Comparison of ENCODE assay signal across 8 cellular contexts in the genomic region with DNA sequence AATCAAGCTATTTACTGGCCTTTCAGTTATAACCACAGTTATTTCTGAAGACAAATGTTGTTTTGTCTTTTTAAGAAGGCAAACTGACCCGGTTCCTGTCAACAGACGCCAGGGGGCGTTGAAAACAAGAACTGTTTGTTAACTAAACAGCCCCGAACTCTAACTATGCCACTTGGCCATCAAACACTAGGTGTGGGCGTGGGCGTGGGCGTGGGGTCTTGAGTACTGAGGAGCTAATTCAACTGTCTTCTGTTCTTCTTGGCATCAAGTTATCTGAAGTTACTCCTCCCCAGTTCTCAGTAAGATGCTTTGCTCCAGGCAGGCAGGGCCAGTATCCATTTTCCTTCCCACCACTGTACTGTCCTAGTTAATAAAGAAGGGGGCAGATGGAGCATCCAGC.
DNase-seq lines count a peak whose midpoint lies in the region; ATAC-seq and TF ChIP-seq lines count a peak whose summit lies in the region.

No MANE protein-coding gene starts in this region.

- no peaks in the 10 kb centered on the region for H3K79me2 ChIP-seq in KMS-11 (ENCODE audit: insufficient read depth, low read depth)

- H4K20me1 ChIP-seq in KMS-11 (ENCODE audit: insufficient read depth), result no peaks in the 10 kb centered on the region

- TF ChIP-seq CTCF in KMS-11 (conservative IDR thresholded peaks at IDR 0.05; ENCODE audit: low read depth, low read length), result peak; percentile 96
- TF ChIP-seq CTCF in gastrocnemius medialis (IDR thresholded peaks at IDR 0.05 in 4 of 5, conservative IDR thresholded peaks at IDR 0.05 in 1 of 5), result peak in 2 of 5 experiments; percentile 27 to 48
- TF ChIP-seq CTCF in vagina (IDR thresholded peaks at IDR 0.05), result no peak

- peaks cover 46% of the 10 kb centered on the region for H3K4me1 ChIP-seq in KMS-11 (ENCODE audit: low read depth, poor library complexity, severe bottlenecking)
- no peaks in the 10 kb centered on the region for H3K4me1 ChIP-seq in gastrocnemius medialis
- H3K4me1 ChIP-seq in vagina, result peaks cover 7% of the 10 kb centered on the region

- H3K4me3 ChIP-seq in KMS-11 (IDR thresholded peaks at IDR 0.05; ENCODE audit: insufficient read depth, low read depth, low read length), result no peak overlapping the region
- no peak overlapping the region for H3K4me3 ChIP-seq in gastrocnemius medialis
- H3K4me3 ChIP-seq in vagina, result no peak overlapping the region

- intact Hi-C loops in gastrocnemius medialis (cut with DNase I; ENCODE audit: low total_unique reads) (no loop called here), vagina (cut with DNase I) (no loop called here)

- no peak overlapping the region; the same call in 1 of the 2 replicates for H3K27ac ChIP-seq in KMS-11
- no peak overlapping the region for H3K27ac ChIP-seq in gastrocnemius medialis
- no peak overlapping the region for H3K27ac ChIP-seq in vagina

- H3K9ac ChIP-seq in KMS-11, result no peak overlapping the region

- H3K36me3 ChIP-seq in KMS-11 (ENCODE audit: insufficient read depth) (no peaks in the 10 kb centered on the region), gastrocnemius medialis (no peaks in the 10 kb centered on the region), vagina (no peaks in the 10 kb centered on the region)

- peak overlapping the region; percentile 44 for H3K4me2 ChIP-seq in KMS-11

- TF ChIP-seq POLR2A in gastrocnemius medialis (IDR thresholded peaks at IDR 0.05) (no peak), vagina (IDR thresholded peaks at IDR 0.05) (no peak)

- H3K9me3 ChIP-seq in gastrocnemius medialis, result no peaks in the 10 kb centered on the region
- no peaks in the 10 kb centered on the region for H3K9me3 ChIP-seq in vagina

- peak; percentile 60 for DNase-seq in DMS114 treated with DMSO at 0.1 percent for 48 hours (lab: John Stamatoyannopoulos, UW; ENCODE audit: unreplicated experiment)
- peak; percentile 31 for DNase-seq in T follicular helper cell (ENCODE audit: low read depth)
- peak in 48 of 58 donors; percentile 4 to 85 (median 50) for DNase-seq in anterior cingulate cortex (lab: John Stamatoyannopoulos, UW)
- DNase-seq in hypothalamus (lab: John Stamatoyannopoulos, UW), result peak in 41 of 51 donors; percentile 1 to 85 (median 43)
- DNase-seq in stimulated activated CD4-positive, alpha-beta T cell treated with anti-CD3 and anti-CD28 coated beads, Interleukin-15, amount 100 ng/mL, for 24 hours, result peak; percentile 59
- DNase-seq in gastrocnemius medialis, result no peak
- no peak for DNase-seq in vagina (ENCODE audit: extremely low spot score in 2 of 2)

- in situ Hi-C loops in gastrocnemius medialis (cut with MboI; ENCODE audit: low sequenced_read_pairs in 4 of 4), result loop anchor here in 1 of 4 donors (25.0 kb wide), 1 partner anchor 435 kb away; no protein-coding TSS in a partner anchor

- ATAC-seq in gastrocnemius medialis, result no peak

- peak overlapping the region; percentile 38; the same call in 1 of the 2 replicates for H2AFZ ChIP-seq in KMS-11 (ENCODE audit: low read depth)

- no peaks in the 10 kb centered on the region for H3K27me3 ChIP-seq in KMS-11 (ENCODE audit: insufficient read depth, low read depth)
- no peaks in the 10 kb centered on the region for H3K27me3 ChIP-seq in gastrocnemius medialis
- H3K27me3 ChIP-seq in vagina, result no peaks in the 10 kb centered on the region

Comparison
In these comparisons a context has a peak if more than half of its experiments do, and no peak if none do; other contexts are left out.
1. DNase-seq: peak in DMS114 treated with DMSO at 0.1 percent for 48 hours (single experiment), T follicular helper cell (single experiment), anterior cingulate cortex (48 of 58), hypothalamus (41 of 51) and stimulated activated CD4-positive, alpha-beta T cell treated with anti-CD3 and anti-CD28 coated beads, Interleukin-15, amount 100 ng/mL, for 24 hours (single experiment); none in gastrocnemius medialis (0 of 2) and vagina (0 of 2).